Comparison of ENCODE assay signal across 28 cellular contexts in genomic region chr6:159342146-159342545, GRCh38.
"Had no signal": no experiment of that assay in that cellular context is flagged by ENCODE, and none has a peak within 500 bp of the region (broad histone marks: within the 10 kb centered on the region; RNA-seq: fewer than 3 reads in every experiment).

No MANE protein-coding gene starts in this region.

- H3K9me3 ChIP-seq: colonic mucosa, gastrocnemius medialis had no signal

- H3K36me3 ChIP-seq: colonic mucosa, esophagus muscularis mucosa, esophagus squamous epithelium, gastrocnemius medialis, gastroesophageal sphincter, heart left ventricle, heart right ventricle had no signal

- ATAC-seq: effector memory CD8-positive, alpha-beta T cell; esophagus mucosa; foreskin keratinocyte; gastrocnemius medialis; gastroesophageal sphincter; heart left ventricle; heart right ventricle had no signal

- FAIRE-seq: colon, endometrium, endothelial cell of umbilical vein, frontal cortex had no signal

- H3K27me3 ChIP-seq: colonic mucosa, esophagus muscularis mucosa, esophagus squamous epithelium, foreskin keratinocyte, gastrocnemius medialis, gastroesophageal sphincter, heart left ventricle, heart right ventricle had no signal

- H3K27ac ChIP-seq: colonic mucosa, coronary artery, dorsolateral prefrontal cortex, epithelial cell of prostate, esophagus muscularis mucosa, esophagus squamous epithelium, foreskin keratinocyte, gastrocnemius medialis, gastroesophageal sphincter, heart left ventricle, heart right ventricle had no signal

- H3K4me3 ChIP-seq: colonic mucosa, coronary artery, dorsolateral prefrontal cortex, esophagus muscularis mucosa, esophagus squamous epithelium, gastrocnemius medialis, gastroesophageal sphincter, heart left ventricle, heart right ventricle had no signal

- H3K4me1 ChIP-seq: colonic mucosa, esophagus muscularis mucosa, esophagus squamous epithelium, foreskin keratinocyte, gastrocnemius medialis, gastroesophageal sphincter, heart left ventricle, heart right ventricle had no signal

- DNase-seq: colonic mucosa; cortex of kidney; dermis blood vessel endothelial cell; dorsolateral prefrontal cortex; effector CD4-positive, alpha-beta T cell; effector CD8-positive, alpha-beta T cell; effector memory CD4-positive, alpha-beta T cell; effector memory CD8-positive, alpha-beta T cell; endodermal cell; erythroblast; esophagus squamous epithelium; foreskin fibroblast; foreskin keratinocyte; foreskin melanocyte; gastrocnemius medialis; glutamatergic neuron; head of caudate nucleus; heart left ventricle; heart right ventricle had no signal
